Comparison of ENCODE assay signal across 16 cellular contexts in genomic region chr13:111035861-111036260, GRCh38.
"Had no signal": no experiment of that assay in that cellular context is flagged by ENCODE, and none has a peak within 500 bp of the region (broad histone marks: within the 10 kb centered on the region; RNA-seq: fewer than 3 reads in every experiment).

No MANE protein-coding gene starts in this region.

- H3K27me3 ChIP-seq: heart left ventricle, hepatocyte, left lung had no signal

- H3K27ac ChIP-seq: coronary artery, dorsolateral prefrontal cortex, esophagus muscularis mucosa, foreskin keratinocyte, gastroesophageal sphincter, heart left ventricle, hepatocyte, left lung had no signal

- H3K9me3 ChIP-seq: esophagus muscularis mucosa, gastroesophageal sphincter, heart left ventricle, left lung, mucosa of descending colon had no signal

- H3K4me1 ChIP-seq: esophagus muscularis mucosa, foreskin keratinocyte, gastroesophageal sphincter, left lung had no signal

- H3K4me3 ChIP-seq: coronary artery, dorsolateral prefrontal cortex, esophagus muscularis mucosa, gastroesophageal sphincter, heart left ventricle, hepatocyte, left lung, mucosa of descending colon had no signal

- DNase-seq: dermis blood vessel endothelial cell; dorsolateral prefrontal cortex; effector CD4-positive, alpha-beta T cell; effector memory CD4-positive, alpha-beta T cell; foreskin keratinocyte; heart left ventricle; hypothalamus; left cardiac atrium; left lung; left ventricle myocardium superior; mesenchymal stem cell; mucosa of descending colon had no signal

- ATAC-seq: foreskin keratinocyte, gastroesophageal sphincter, heart left ventricle, left cardiac atrium, left lung, left ventricle myocardium superior, mucosa of descending colon had no signal

- H3K79me2 ChIP-seq: hepatocyte had no signal

- H3K36me3 ChIP-seq: esophagus muscularis mucosa, gastroesophageal sphincter, heart left ventricle, left lung had no signal

- H2AFZ ChIP-seq: hepatocyte had no signal

- H3K4me2 ChIP-seq: hepatocyte had no signal
